9 cellular contexts compared by ENCODE assay signal in the genomic region with DNA sequence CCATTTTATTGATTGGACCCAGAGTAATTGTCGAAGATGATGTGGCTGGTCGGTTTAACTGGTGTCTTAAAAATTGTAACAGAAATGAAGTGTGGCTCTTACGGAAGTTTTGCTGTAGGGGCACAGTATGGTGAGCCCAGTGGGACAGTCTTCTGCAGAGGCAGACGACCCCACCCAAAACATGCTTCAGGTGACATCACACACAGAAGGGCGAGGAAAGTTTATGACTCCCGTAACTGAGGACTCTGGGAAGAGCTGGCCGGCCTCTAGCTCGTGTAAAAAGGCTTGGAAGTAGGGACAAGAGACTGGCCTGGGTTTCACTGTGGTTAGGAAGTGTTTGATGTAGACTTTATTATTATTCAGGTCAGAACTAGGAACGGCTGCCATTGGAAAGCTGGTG.
"Had no signal": no experiment of that assay in that cellular context is flagged by ENCODE, and none has a peak within 500 bp of the region (broad histone marks: within the 10 kb centered on the region; RNA-seq: fewer than 3 reads in every experiment).

No MANE protein-coding gene starts in this region.

- H3K4me3 Mint-ChIP-seq: GM23338, H9, HFFc6 had no signal

- H3K4me3 ChIP-seq: GM23248, GM23338, HAP-1 had no signal

- H3K9me3 ChIP-seq: HAP-1 had no signal

- H3K4me1 ChIP-seq: HAP-1 had no signal

- H3K36me3 ChIP-seq: HAP-1 had no signal

- DNase-seq: GM23248, GOT3, H7, H9, HCEC 1CT, HFFc6 had no signal

- H3K27ac ChIP-seq: GM23248 had no signal

- ATAC-seq: GM23338, HCT116 had no signal

- H3K9me3 Mint-ChIP-seq: GM23338, HFFc6 had no signal

- H3K27ac Mint-ChIP-seq: GM23338, H9, HFFc6 had no signal
